In the genomic region with DNA sequence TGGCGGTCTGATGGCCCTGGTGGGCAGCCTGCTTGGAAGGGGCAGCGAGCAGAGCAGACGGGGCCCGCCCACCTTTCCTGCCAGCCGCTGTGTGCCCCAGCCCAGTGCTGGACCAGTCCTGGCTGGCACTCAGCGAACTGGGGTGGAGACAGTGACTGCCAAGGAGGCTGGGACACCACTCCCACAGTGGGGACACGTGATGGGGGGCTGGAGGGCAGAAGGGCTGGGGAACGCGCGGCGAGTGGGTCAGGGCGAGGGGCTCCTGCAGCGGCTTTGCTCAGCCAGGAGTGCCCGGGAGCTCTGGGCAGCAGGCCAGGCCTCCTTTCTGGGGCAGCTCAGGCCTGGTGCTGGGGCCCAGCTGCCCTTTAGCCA, we compare ENCODE assay signal across 27 cellular contexts. TPM values are rescaled to one million over a fixed set of nuclear protein-coding genes. Genes with fewer than 3 reads are reported as not detected.
DNase-seq lines count a peak whose midpoint lies in the region; TF ChIP-seq lines count a peak whose summit lies in the region.
"Had no signal": no experiment of that assay in that cellular context is flagged by ENCODE, and none has a peak within 500 bp of the region (broad histone marks: within the 10 kb centered on the region; RNA-seq: fewer than 3 reads in every experiment).

No MANE protein-coding gene starts in this region.

- H4K5ac ChIP-seq in H9 (ENCODE audit: insufficient read length, low read depth, low read length) = no peak overlapping the region

- H3K27ac Mint-ChIP-seq in H9 = peak overlapping the region in 1 of 3 experiments; percentile 77; a peak in 1 of 7 replicates
- H3K27ac Mint-ChIP-seq: activated B cell treated with CpG ODN at 0.5 μM for 24 hours; activated T-helper 17 cell treated with anti-CD3 and anti-CD28 coated beads, Interleukin-2, amount 50 U/mL, for 72 hours; CD4-positive, alpha-beta memory T cell had no signal

- H2BK5ac ChIP-seq in H9 (ENCODE audit: insufficient read length, low read length) = no peak overlapping the region

- no peaks in the 10 kb centered on the region for H4K20me1 ChIP-seq in H9 (ENCODE audit: control insufficient read depth, insufficient read depth, insufficient read length)

- no peak overlapping the region for H2AFZ ChIP-seq in H9 (ENCODE audit: low read length)
- H2AFZ ChIP-seq: GM23248, hepatocyte had no signal

- H3K4me1 ChIP-seq in H9 (ENCODE audit: insufficient read depth, low read length) (no peaks in the 10 kb centered on the region), tibial artery (peaks cover 0 to 100% (median 82%) of the 10 kb centered on the region in 4 donors)

- no peak overlapping the region for H3K18ac ChIP-seq in H9 (ENCODE audit: insufficient read length, low read depth, low read length)

- H3K56ac ChIP-seq in H9 (ENCODE audit: insufficient read length, low read depth, low read length) = no peak overlapping the region

- H3K23me2 ChIP-seq in H9 (ENCODE audit: insufficient read length, low read depth, low read length, poor library complexity, severe bottlenecking) = no peaks in the 10 kb centered on the region

- peaks cover 2% of the 10 kb centered on the region; the same call in 1 of the 2 replicates for H3K79me2 ChIP-seq in H9 (ENCODE audit: insufficient read depth, low read length)

- no peak overlapping the region for H2BK15ac ChIP-seq in H9 (ENCODE audit: low read depth, low read length)

- no peak overlapping the region for H2BK20ac ChIP-seq in H9 (ENCODE audit: low read depth, low read length, poor library complexity, severe bottlenecking)

- H2BK12ac ChIP-seq in H9 (ENCODE audit: insufficient read length, low read depth, low read length) = no peak overlapping the region

- H3K27ac ChIP-seq in H9 (ENCODE audit: insufficient read length, low read depth, low read length) (no peak overlapping the region), caudate nucleus (ENCODE audit: low read depth, low read length) (peak overlapping the region; percentile 36), layer of hippocampus (ENCODE audit: low read depth, low read length) (peak overlapping the region; percentile 62), tibial artery (peak overlapping the region; percentile 93 to 95)
- H3K27ac ChIP-seq: GM23248, hepatocyte, upper lobe of left lung had no signal

- H2AK5ac ChIP-seq in H9 (ENCODE audit: insufficient read length, low read length) = no peak overlapping the region

- no peak overlapping the region for H3K4me3 Mint-ChIP-seq in H9
- H3K4me3 Mint-ChIP-seq: activated B cell treated with CpG ODN at 0.5 μM for 24 hours; activated T-helper 17 cell treated with anti-CD3 and anti-CD28 coated beads, Interleukin-2, amount 50 U/mL, for 72 hours; CD4-positive, alpha-beta memory T cell; endodermal cell; naive thymus-derived CD8-positive, alpha-beta T cell had no signal

- H3K4me3 ChIP-seq in tibial artery = no peak overlapping the region
- H3K4me3 ChIP-seq: GM12878, GM23248, hepatocyte, MG63, upper lobe of left lung had no signal

- no peak overlapping the region for H3K23ac ChIP-seq in H9 (ENCODE audit: insufficient read length, low read depth, low read length)

- H3K14ac ChIP-seq in H9 (ENCODE audit: insufficient read depth, low read length) = peak overlapping the region; percentile 6; the same call in 1 of the 2 replicates

- no peaks in the 10 kb centered on the region for H3K36me3 ChIP-seq in tibial artery
- H3K36me3 ChIP-seq: MG63, upper lobe of left lung had no signal

- H3K4me1 Mint-ChIP-seq in H9 = peaks cover 30 to 44% of the 10 kb centered on the region in 2 experiments
- H3K4me1 Mint-ChIP-seq: activated B cell treated with CpG ODN at 0.5 μM for 24 hours; activated T-helper 17 cell treated with anti-CD3 and anti-CD28 coated beads, Interleukin-2, amount 50 U/mL, for 72 hours had no signal

- no peak overlapping the region for H3T11ph ChIP-seq in H9 (ENCODE audit: low read length)

- H3K9me3 ChIP-seq in H9 (ENCODE audit: control insufficient read depth, low read depth, low read length) = no peaks in the 10 kb centered on the region
- H3K9me3 ChIP-seq in tibial artery = no peaks in the 10 kb centered on the region
- H3K9me3 ChIP-seq: MG63, upper lobe of left lung had no signal

- peaks cover 8% of the 10 kb centered on the region for H3K79me1 ChIP-seq in H9 (ENCODE audit: insufficient read depth, low read depth, low read length, poor library complexity, severe bottlenecking)

- H3K27me3 Mint-ChIP-seq in H9 (ENCODE audit: low read depth) = no peaks in the 10 kb centered on the region; the same call in 1 of the 2 replicates
- H3K27me3 Mint-ChIP-seq: activated T-helper 17 cell treated with anti-CD3 and anti-CD28 coated beads, Interleukin-2, amount 50 U/mL, for 72 hours; CD4-positive, alpha-beta memory T cell had no signal

- H3K9me3 Mint-ChIP-seq in H9 = no peaks in the 10 kb centered on the region
- H3K9me3 Mint-ChIP-seq: activated B cell treated with CpG ODN at 0.5 μM for 24 hours; activated T-helper 17 cell treated with anti-CD3 and anti-CD28 coated beads, Interleukin-2, amount 50 U/mL, for 72 hours; CD4-positive, alpha-beta memory T cell; endodermal cell; naive thymus-derived CD8-positive, alpha-beta T cell had no signal

- no peak overlapping the region for H2BK120ac ChIP-seq in H9 (ENCODE audit: low read depth, low read length, poor library complexity, severe bottlenecking)

- TF ChIP-seq CTCF in H9 (conservative IDR thresholded peaks at IDR 0.05) (no peak), tibial artery (IDR thresholded peaks at IDR 0.05) (no peak)

- DNase-seq in H9 (no peak), caudate nucleus (lab: John Stamatoyannopoulos, UW) (peak in 17 of 61 donors; percentile 14 to 51 (median 38)), tibial artery (no peak), SK-N-DZ (ENCODE audit: low spot score) (no peak), SKM-1 treated with dmso at 0.1 percent for 144 hours (lab: John Stamatoyannopoulos, UW; ENCODE audit: unreplicated experiment) (no peak)
- DNase-seq in stimulated activated CD8-positive, alpha-beta memory T cell treated with anti-CD3 and anti-CD28 coated beads, Interleukin-4, amount 100 ng/mL, for 48 hours = no peak
- DNase-seq: activated B cell treated with CpG ODN at 0.5 μM for 24 hours; activated CD4-positive, alpha-beta T cell treated with anti-CD3 and anti-CD28 coated beads, Interleukin-2, amount 50 U/mL, for 4 hours; activated CD8-positive, alpha-beta memory T cell treated with anti-CD3 and anti-CD28 coated beads, Interleukin-2, amount 50 U/mL, for 4 hours; activated naive CD4-positive, alpha-beta T cell treated with anti-CD3 and anti-CD28 coated beads, Interleukin-2, amount 50 U/mL, for 16 hours; amniotic stem cell; endodermal cell; GM23248; KG1; MG63; naive thymus-derived CD8-positive, alpha-beta T cell; NCI-H1105 treated with DMSO at 0.1 percent for 48 hours; NCI-H2029; NCI-H526 treated with DMSO at 0.1 percent for 48 hours; occipital lobe; SHP77 treated with DMSO at 0.1 percent for 48 hours; upper lobe of left lung had no signal

- no peak overlapping the region for H4K91ac ChIP-seq in H9 (ENCODE audit: insufficient read length, low read depth, low read length)

- H3K9ac ChIP-seq in H9 (ENCODE audit: extremely low read depth, insufficient read length, low read length) = no peak overlapping the region
- H3K9ac ChIP-seq: GM23248 had no signal

- H3K36me3 Mint-ChIP-seq in H9 (ENCODE audit: insufficient read depth in 1 of 3, low read depth in 3 of 3) = no peaks in the 10 kb centered on the region
- H3K36me3 Mint-ChIP-seq: CD4-positive, alpha-beta memory T cell; naive thymus-derived CD8-positive, alpha-beta T cell had no signal

- no CpG with 5 or more reads among the region's 14 CpGs for WGBS in H9 (ENCODE audit: extremely low coverage, insufficient read length, low lambda C conversion rate)

- no peak overlapping the region for H4K8ac ChIP-seq in H9 (replicated peaks; ENCODE audit: insufficient read length, low read depth, low read length)

- no peak overlapping the region for H3K4me2 ChIP-seq in H9 (ENCODE audit: insufficient read depth, insufficient read length, low read length)
- H3K4me2 ChIP-seq: hepatocyte had no signal

- no peak overlapping the region for H3K4ac ChIP-seq in H9 (ENCODE audit: low read depth, low read length)

- intact Hi-C loops in tibial artery (cut with DNase I; ENCODE audit: low total_unique reads) = no loop called here

- no peaks in the 10 kb centered on the region for H3K27me3 ChIP-seq in H9 (ENCODE audit: insufficient read depth, low read length)
- H3K27me3 ChIP-seq in layer of hippocampus (ENCODE audit: control insufficient read depth, insufficient read depth, low read length) = no peaks in the 10 kb centered on the region
- H3K27me3 ChIP-seq in tibial artery = no peaks in the 10 kb centered on the region
- H3K27me3 ChIP-seq: hepatocyte, MG63, upper lobe of left lung had no signal

RNA-seq across cellular contexts. Expression of a gene that starts 19.5 kb away (rescaled TPM):
- 35.0 and 38.1 TPM in 2 replicates for total RNA-seq in H9 (2021)
- 76.0 and 86.7 TPM in 2 replicates for polyA plus RNA-seq in SK-N-DZ (2014; cell fraction: cytosol; rRNA removed)
- polyA plus RNA-seq in SK-N-DZ (2014; cell fraction: nucleus; rRNA removed) = 48.3 and 54.0 TPM in 2 replicates
- total RNA-seq: naive thymus-derived CD8-positive, alpha-beta T cell had no signal
- polyA plus RNA-seq: CD4-positive, alpha-beta memory T cell had no signal
